8 cellular contexts compared by ENCODE assay signal in genomic region chr12:124518051-124518932, GRCh38. TPM values are rescaled to one million over a fixed set of nuclear protein-coding genes. Genes with fewer than 3 reads are reported as not detected.
A peak's percentile ranks its signal among the peaks of the same experiment; 100 is the strongest.
DNase-seq lines count a peak whose midpoint lies in the region; ATAC-seq, FAIRE-seq and TF ChIP-seq lines count a peak whose summit lies in the region.

No MANE protein-coding gene starts in this region.

- FAIRE-seq in H1 (lab: Jason Lieb, UNC) = no peak

- no peak overlapping the region for H2BK120ac ChIP-seq in H1 (replicated peaks; ENCODE audit: low read depth, low read length)

- 85% methylated on average over 46 of the region's 51 CpGs; no CpG with 5 or more reads in 1 of the 2 experiments for WGBS in H1 (ENCODE audit: extremely low coverage in 1 of 2, insufficient coverage in 1 of 2, insufficient read length in 1 of 2, insufficient replicate concordance in 2 of 2, low coverage in 1 of 2, low lambda C conversion rate in 2 of 2, missing lambda C conversion rate in 1 of 2), 2 experiments

- peaks cover 11 to 95% of the 10 kb centered on the region in 2 experiments for H3K79me2 ChIP-seq in H1 (ENCODE audit: control insufficient read depth in 1 of 2, insufficient read depth in 2 of 2, low read length in 2 of 2)

- H2BK20ac ChIP-seq in H1 (ENCODE audit: low read length) = no peak overlapping the region

- peaks cover 21% of the 10 kb centered on the region for H3K79me1 ChIP-seq in H1 (ENCODE audit: low read depth, low read length)

- peak overlapping the region; percentile 53; the same call in 1 of the 2 replicates for H4K8ac ChIP-seq in H1 (ENCODE audit: extremely low read depth, insufficient read depth, low read length)

- no peak for TF ChIP-seq RAD21 in H1 (IDR thresholded peaks at IDR 0.05 in 1 of 2, conservative IDR thresholded peaks at IDR 0.05 in 1 of 2; ENCODE audit: low read depth in 2 of 2, low read length in 2 of 2)

- no peak for TF ChIP-seq EP300 in H1 (IDR thresholded peaks at IDR 0.05; ENCODE audit: borderline replicate concordance in 1 of 2, low read depth in 2 of 2, low read length in 2 of 2)

- no peak overlapping the region for H2BK12ac ChIP-seq in H1 (ENCODE audit: low read depth, low read length)

- no peak overlapping the region for H3K56ac ChIP-seq in H1 (replicated peaks; ENCODE audit: insufficient read length, low read depth, low read length)

- no peak overlapping the region for H4K5ac ChIP-seq in H1 (ENCODE audit: insufficient read length, low read depth, low read length)

- no peak overlapping the region for H3K9ac ChIP-seq in H1 (replicated peaks in 1 of 4; ENCODE audit: extremely low read depth in 1 of 4, low read depth in 3 of 4, low read length in 3 of 4)

- no peak overlapping the region for H2BK15ac ChIP-seq in H1 (ENCODE audit: low read length)

- H2AFZ ChIP-seq in H1 (ENCODE audit: low read length) = no peak overlapping the region

- no peak overlapping the region for H3K4me2 ChIP-seq in H1 (ENCODE audit: insufficient read depth in 1 of 2, low read depth in 2 of 2, low read length in 2 of 2)

- CTCF ChIA-PET in AG04449 (lab: Yijun Ruan, JAX) = interaction anchor here (0.7 to 3.6 kb wide), 6 partner anchors 14 to 253 kb away, joined by 4 to 21 read pairs (median 7); no protein-coding TSS in a partner anchor
- CTCF ChIA-PET in H1 (lab: Charles Lee; ENCODE audit: partially characterized antibody) = interaction anchor here (0.6 to 3.1 kb wide), 12 partner anchors 9 to 240 kb away, joined by 3 to 10 read pairs (median 3); no protein-coding TSS in a partner anchor

- intact Hi-C loops in tibial artery (cut with DNase I; ENCODE audit: low total_unique reads) = loop anchor here (2.0 to 10.0 kb wide), 2 partner anchors 49 to 153 kb away; partner anchors contain the start of gene NCOR2

- POLR2A ChIA-PET in AG04449 (lab: Yijun Ruan, JAX) (interaction anchor here (0.8 to 2.1 kb wide), 18 partner anchors 9 to 247 kb away, joined by 3 to 12 read pairs (median 4); partner anchors contain the start of gene NCOR2), H1 (lab: Charles Lee; ENCODE audit: partially characterized antibody) (interaction anchor here (0.6 to 1.9 kb wide), 5 partner anchors 10 to 39 kb away, joined by 3 to 10 read pairs (median 4); no protein-coding TSS in a partner anchor)

- H3K4me1 ChIP-seq in Peyer's patch = peaks cover 0 to 65% (median 13%) of the 10 kb centered on the region in 4 donors
- peaks cover 9 to 29% (median 24%) of the 10 kb centered on the region in 4 experiments for H3K4me1 ChIP-seq in H1 (replicated peaks in 1 of 4; ENCODE audit: control insufficient read depth in 3 of 4, insufficient read depth in 4 of 4, low read length in 3 of 4)
- peaks cover 15 to 90% (median 78%) of the 10 kb centered on the region in 4 donors for H3K4me1 ChIP-seq in tibial artery

- H3K4me3 ChIP-seq in AG04449 (ENCODE audit: low read depth, low read length) (peak overlapping the region; percentile 67), Peyer's patch (peak overlapping the region in 3 of 4 donors; percentile 15 to 45 (median 40)), H1 (ENCODE audit: extremely low read depth in 1 of 4, insufficient read depth in 2 of 4, low read depth in 3 of 4, low read length in 4 of 4) (no peak overlapping the region), tibial artery (peak overlapping the region; percentile 50 to 64)

- ATAC-seq in GM21367 (IDR thresholded peaks at IDR 0.05; ENCODE audit: unreplicated experiment) = no peak

- H3K14ac ChIP-seq in H1 (ENCODE audit: insufficient read length) = no peak overlapping the region

- no peak overlapping the region for H4K91ac ChIP-seq in H1 (replicated peaks; ENCODE audit: insufficient read length, low read length)

- no peak overlapping the region for H3K23ac ChIP-seq in H1 (ENCODE audit: insufficient read length)

- peaks cover 5% of the 10 kb centered on the region; the same call in 1 of the 2 replicates for H3K23me2 ChIP-seq in H1 (ENCODE audit: low read depth, low read length)

- no peak for TF ChIP-seq CTCF in AG04449 (IDR thresholded peaks at IDR 0.05; ENCODE audit: insufficient read depth, low read length, missing control alignments)
- no peak for TF ChIP-seq CTCF in Peyer's patch (IDR thresholded peaks at IDR 0.05)
- TF ChIP-seq CTCF in H1 (IDR thresholded peaks at IDR 0.05; ENCODE audit: control extremely low read depth in 1 of 3, insufficient read depth in 1 of 3, low read depth in 1 of 3, low read length in 3 of 3) = no peak
- no peak for TF ChIP-seq CTCF in tibial artery (IDR thresholded peaks at IDR 0.05)
- no peak for TF ChIP-seq CTCF in GM20000 (IDR thresholded peaks at IDR 0.05; ENCODE audit: extremely low read depth, missing control alignments)

- H2BK5ac ChIP-seq in H1 (ENCODE audit: low read depth, low read length) = peak overlapping the region; percentile 35; the same call in 1 of the 2 replicates

- DNase-seq in AG04449 (ENCODE audit: low read depth, low spot score) = peak; percentile 99
- DNase-seq in HuH-7 (ENCODE audit: low spot score) = peak; percentile 98
- peak; percentile 55 to 97 (median 94) for DNase-seq in Peyer's patch
- DNase-seq in H1 (ENCODE audit: low read depth in 1 of 2, low spot score in 2 of 2) = no peak
- peak; percentile 99 to 100 for DNase-seq in lung microvascular endothelial cell (ENCODE audit: low read depth in 2 of 2)
- peak; percentile 99 to 100 for DNase-seq in tibial artery
- DNase-seq in GM20000 (ENCODE audit: low spot score) = no peak

- H3K36me3 ChIP-seq in Peyer's patch (no peaks in the 10 kb centered on the region), H1 (ENCODE audit: control insufficient read depth in 2 of 4, insufficient read depth in 4 of 4, low read length in 3 of 4) (peaks cover 0 to 9% (median 0%) of the 10 kb centered on the region in 4 experiments; a peak in 2 of 8 replicates), tibial artery (no peaks in the 10 kb centered on the region)

- H3K18ac ChIP-seq in H1 (ENCODE audit: extremely low read depth, low read length) = no peak overlapping the region

- no peaks in the 10 kb centered on the region for H3K9me3 ChIP-seq in Peyer's patch
- H3K9me3 ChIP-seq in H1 (ENCODE audit: insufficient read depth in 2 of 2, low read depth in 1 of 2, low read length in 1 of 2) = no peaks in the 10 kb centered on the region
- no peaks in the 10 kb centered on the region for H3K9me3 ChIP-seq in tibial artery

- H3K4ac ChIP-seq in H1 (replicated peaks; ENCODE audit: insufficient read length, low read depth, low read length) = no peak overlapping the region

- H3K27ac ChIP-seq in Peyer's patch (peak overlapping the region; percentile 77 to 97 (median 88)), H1 (ENCODE audit: low read depth, low read length) (peak overlapping the region; percentile 54), tibial artery (peak overlapping the region; percentile 98 to 99)

- H2AK5ac ChIP-seq in H1 (ENCODE audit: low read depth, low read length) = no peak overlapping the region

- H4K20me1 ChIP-seq in H1 (replicated peaks in 1 of 2; ENCODE audit: control insufficient read depth in 1 of 2, insufficient read depth in 2 of 2, low read length in 2 of 2) = peaks cover 30 to 33% of the 10 kb centered on the region in 2 experiments

- TF ChIP-seq POLR2A in Peyer's patch (IDR thresholded peaks at IDR 0.05) = peak in 1 of 2 donors; percentile 18
- TF ChIP-seq POLR2A in H1 (IDR thresholded peaks at IDR 0.05; ENCODE audit: control extremely low read depth in 1 of 2, low read depth in 2 of 2, low read length in 2 of 2) = no peak

- no peaks in the 10 kb centered on the region for H3K27me3 ChIP-seq in Peyer's patch
- no peaks in the 10 kb centered on the region for H3K27me3 ChIP-seq in H1 (replicated peaks in 1 of 4; ENCODE audit: control insufficient read depth in 3 of 4, extremely low read depth in 1 of 4, insufficient read depth in 3 of 4, low read length in 3 of 4)
- no peaks in the 10 kb centered on the region for H3K27me3 ChIP-seq in tibial artery

TF ChIP-seq in H1, 55 proteins besides CTCF, POLR2A, EP300 and RAD21 (continues in another document):
- TF ChIP-seq JUND (IDR thresholded peaks at IDR 0.05; ENCODE audit: low read length) (no peak), CREB1 (IDR thresholded peaks at IDR 0.05) (no peak), POU5F1 (IDR thresholded peaks at IDR 0.05; ENCODE audit: low read depth, low read length) (no peak), CTBP2 (IDR thresholded peaks at IDR 0.05; ENCODE audit: borderline replicate concordance, insufficient read depth, insufficient read length, low read length) (no peak), RFX5 (IDR thresholded peaks at IDR 0.05; ENCODE audit: borderline replicate concordance, low read depth, low read length) (no peak), TBP (IDR thresholded peaks at IDR 0.05; ENCODE audit: low read depth, low read length) (no peak), FOSL1 (IDR thresholded peaks at IDR 0.05; ENCODE audit: insufficient read depth, low read depth, low read length) (no peak), EGR1 (IDR thresholded peaks at IDR 0.05; ENCODE audit: borderline replicate concordance, low read depth, low read length) (no peak), NANOG (IDR thresholded peaks at IDR 0.05; ENCODE audit: insufficient read depth, low read depth, low read length, poor library complexity, severe bottlenecking) (no peak), KDM5A (IDR thresholded peaks at IDR 0.05; ENCODE audit: low read length) (no peak), CHD2 (IDR thresholded peaks at IDR 0.05; ENCODE audit: low read length) (no peak), TAF1 (IDR thresholded peaks at IDR 0.05; ENCODE audit: low read depth, low read length) (no peak), ZNF274 (IDR thresholded peaks at IDR 0.05; ENCODE audit: borderline replicate concordance, extremely low read depth, low read length) (no peak)

RNA-seq across cellular contexts. Expression of gene NCOR2, which starts 49.1 kb away (rescaled TPM):
- total RNA-seq in Peyer's patch (100 to 1,000 TPM; 105 to 330 (median 148) TPM), lung microvascular endothelial cell (10.5 TPM in 2 replicates)
- 275 TPM in 2 replicates for total RNA-seq in H1 (2021; fragmentation: NEBNext Ultra II Directional; extraction: Animal tissue kit (Norgen Biotek cat#: 25700))
- polyA plus RNA-seq in H1 (2011; rRNA removed) = 14.8 and 25.3 TPM in 2 replicates
- polyA plus RNA-seq in H1 (2011; cell fraction: cytosol; rRNA removed) = 13.5 TPM
- polyA plus RNA-seq in H1 (2011; cell fraction: nucleus; rRNA removed) = 54.3 TPM
- polyA plus RNA-seq in H1 (2012, experiment 1 of 2) = 125 to 153 TPM (median 138 TPM) in 4 replicates
- 70.3 TPM for polyA plus RNA-seq in H1 (2012, experiment 2 of 2)
- polyA plus RNA-seq in H1 (2013, experiment 1 of 2) = 103 TPM
- 111 TPM for polyA plus RNA-seq in H1 (2013, experiment 2 of 2)
- 28.8 and 30.2 TPM in 2 replicates for polyA minus RNA-seq in H1 (2011; rRNA and poly(A)+ RNA removed)
- 93.4 TPM for polyA minus RNA-seq in H1 (2011; cell fraction: cytosol; rRNA and poly(A)+ RNA removed)
- 81.3 TPM for polyA minus RNA-seq in H1 (2011; cell fraction: nucleus; rRNA and poly(A)+ RNA removed)

Comparison
In these comparisons a context has a peak if more than half of its experiments do, and no peak if none do; other contexts are left out.
1. DNase-seq: peak in AG04449 (single experiment), HuH-7 (single experiment), Peyer's patch (3 of 3), lung microvascular endothelial cell (2 of 2) and tibial artery (2 of 2); none in H1 (0 of 2) and GM20000 (single experiment).
2. H3K4me3 ChIP-seq: peak in AG04449 (single experiment), Peyer's patch (3 of 4) and tibial artery (2 of 2); none in H1 (0 of 4).
3. Peak in every context shown above with its lines, with median percentiles within 50 percentile points of each other: H3K27ac ChIP-seq.